Comparison of ENCODE assay signal across 8 cellular contexts in genomic region chr10:102743588-102744373, GRCh38. TPM values are rescaled to one million over a fixed set of nuclear protein-coding genes. Genes with fewer than 3 reads are reported as not detected.
DNase-seq lines count a peak whose midpoint lies in the region; ATAC-seq and TF ChIP-seq lines count a peak whose summit lies in the region.

WBP1L (plus strand) TSS chr10:102743948; CDS start chr10:102744054, 106 bp downstream.

- H3K4me3 ChIP-seq in cardiac fibroblast (replicated peaks in 1 of 2; ENCODE audit: low read depth in 2 of 2, low read length in 2 of 2) (peak within 1 kb of the TSS; percentile 98 to 99), smooth muscle cell (peak within 1 kb of the TSS; percentile 69)

- POLR2A ChIA-PET in WTC11 (lab: Charles Lee) = interaction anchor here (0.6 to 1.6 kb wide), 4 partner anchors 30 to 663 kb away, joined by 3 to 7 read pairs (median 4); partner anchors contain the start of genes ARL3 and SFXN2

- DNase-seq in AG08395 (ENCODE audit: low spot score) (peak; percentile 98), NCI-H226 (peak; percentile 98), WTC11 (ENCODE audit: low spot score) (peak; percentile 93), cardiac fibroblast (ENCODE audit: low read depth in 2 of 2) (peak; percentile 100), iPS-NIHi7 (ENCODE audit: extremely low spot score) (peak; percentile 96), smooth muscle cell (lab: John Stamatoyannopoulos, UW; ENCODE audit: unreplicated experiment) (peak; percentile 93)

- peak within 1 kb of the TSS; percentile 3 for H3K27ac ChIP-seq in smooth muscle cell (ENCODE audit: low read depth)

- H3K4me1 ChIP-seq in smooth muscle cell (ENCODE audit: low read depth) = peaks cover 15% of the 10 kb centered on the region

- H3K4me3 Mint-ChIP-seq in WTC11 = peak within 1 kb of the TSS; percentile 98

- no peaks in the 10 kb centered on the region for H3K36me3 Mint-ChIP-seq in WTC11

- H3K79me2 ChIP-seq in smooth muscle cell (ENCODE audit: low read depth) = peaks cover 43% of the 10 kb centered on the region

- H3F3A ChIP-seq in smooth muscle cell (ENCODE audit: low read depth) = peaks cover 5% of the 10 kb centered on the region

- CTCF ChIA-PET in WTC11 (lab: Charles Lee) = interaction anchor here (0.7 to 1.7 kb wide), 8 partner anchors 9 to 574 kb away, joined by 3 to 11 read pairs (median 4); partner anchors contain the start of genes ARL3 and SFXN2

- peak within 1 kb of the TSS; percentile 64 for H3K9ac ChIP-seq in smooth muscle cell (ENCODE audit: low read depth)

- peak within 1 kb of the TSS; percentile 97 for H2AFZ ChIP-seq in smooth muscle cell (ENCODE audit: low read depth)

- H3K27ac Mint-ChIP-seq in WTC11 = peak within 1 kb of the TSS; percentile 82

- H3K9me3 ChIP-seq in smooth muscle cell (replicated peaks; ENCODE audit: low read depth) = no peaks in the 10 kb centered on the region

- peaks cover 45% of the 10 kb centered on the region for H3K4me1 Mint-ChIP-seq in WTC11

- H3K9me3 Mint-ChIP-seq in WTC11 = no peaks in the 10 kb centered on the region

- ATAC-seq in GM18909 (IDR thresholded peaks at IDR 0.05; ENCODE audit: poor library complexity, unreplicated experiment) = peak; percentile 96
- ATAC-seq in HG03175 (IDR thresholded peaks at IDR 0.05; ENCODE audit: unreplicated experiment) = peak; percentile 97
- peak; percentile 96 for ATAC-seq in WTC11

- under 1% methylated on average over 27 of the region's 37 CpGs for WGBS in smooth muscle cell (ENCODE audit: low lambda C conversion rate)

- H3K4me2 ChIP-seq in smooth muscle cell = peak within 1 kb of the TSS; percentile 99

- H3K36me3 ChIP-seq in smooth muscle cell (ENCODE audit: low read depth) = no peaks in the 10 kb centered on the region

- no peaks in the 10 kb centered on the region for H3K27me3 ChIP-seq in smooth muscle cell (ENCODE audit: low read depth)

- H3K27me3 Mint-ChIP-seq in WTC11 (ENCODE audit: low read depth) = peaks cover 12% of the 10 kb centered on the region

- TF ChIP-seq CTCF in WTC11 (IDR thresholded peaks at IDR 0.05) = no peak
- no peak for TF ChIP-seq CTCF in cardiac fibroblast (IDR thresholded peaks at IDR 0.05; ENCODE audit: low read depth, low read length)
- no peak for TF ChIP-seq CTCF in smooth muscle cell (IDR thresholded peaks at IDR 0.05; ENCODE audit: borderline replicate concordance, insufficient read depth, poor library complexity, severe bottlenecking)

- peaks cover 30% of the 10 kb centered on the region for H4K20me1 ChIP-seq in smooth muscle cell (ENCODE audit: low read depth)

TF ChIP-seq in WTC11, 78 proteins besides CTCF, POLR2A, EP300 and RAD21 (continues in another document):
- TF ChIP-seq SOX15 (CRISPR knock-in tag; IDR thresholded peaks at IDR 0.05) (no peak), SMAD3 (CRISPR knock-in tag; IDR thresholded peaks at IDR 0.05; ENCODE audit: borderline replicate concordance) (no peak), NR3C1 (CRISPR knock-in tag; conservative IDR thresholded peaks at IDR 0.05; ENCODE audit: low read depth) (no peak), ESRRA (CRISPR knock-in tag; IDR thresholded peaks at IDR 0.05; ENCODE audit: borderline replicate concordance) (no peak), MXD4 (CRISPR knock-in tag; IDR thresholded peaks at IDR 0.05; ENCODE audit: borderline replicate concordance) (no peak), ZNF671 (CRISPR knock-in tag; IDR thresholded peaks at IDR 0.05) (no peak), PRRX2 (CRISPR knock-in tag; IDR thresholded peaks at IDR 0.05) (0 out of 2 replicates have a peak, but pooled peaks have one; percentile 41), GRHL2 (CRISPR knock-in tag; IDR thresholded peaks at IDR 0.05; ENCODE audit: insufficient replicate concordance, severe bottlenecking) (no peak), TCF7 (CRISPR knock-in tag; IDR thresholded peaks at IDR 0.05; ENCODE audit: low read depth) (peak; percentile 64; the same call in 1 of the 2 replicates), MYBL2 (CRISPR knock-in tag; IDR thresholded peaks at IDR 0.05) (0 out of 2 replicates have a peak, but pooled peaks have one; percentile 43), GABPB1 (CRISPR knock-in tag; IDR thresholded peaks at IDR 0.05) (peak; percentile 45; the same call in 1 of the 2 replicates), ETV6 (CRISPR knock-in tag; IDR thresholded peaks at IDR 0.05) (peak; percentile 91), ATF3 (CRISPR knock-in tag; conservative IDR thresholded peaks at IDR 0.05) (0 out of 2 replicates have a peak, but pooled peaks have one; percentile 37), RELA (CRISPR knock-in tag; IDR thresholded peaks at IDR 0.05; ENCODE audit: borderline replicate concordance) (no peak), ZNF423 (CRISPR knock-in tag; IDR thresholded peaks at IDR 0.05) (no peak), ZNF317 (CRISPR knock-in tag; IDR thresholded peaks at IDR 0.05; ENCODE audit: borderline replicate concordance, low read depth) (no peak), E2F4 (CRISPR knock-in tag; IDR thresholded peaks at IDR 0.05; ENCODE audit: borderline replicate concordance, low read depth) (no peak), IRF1 (CRISPR knock-in tag; IDR thresholded peaks at IDR 0.05) (no peak), ZBTB43 (CRISPR knock-in tag; IDR thresholded peaks at IDR 0.05) (no peak), FOXK1 (CRISPR knock-in tag; IDR thresholded peaks at IDR 0.05) (0 out of 2 replicates have a peak, but pooled peaks have one; percentile 17), IRF2 (CRISPR knock-in tag; IDR thresholded peaks at IDR 0.05; ENCODE audit: borderline replicate concordance, low read depth) (no peak; the same call in 1 of the 2 replicates), E2F5 (CRISPR knock-in tag; IDR thresholded peaks at IDR 0.05) (no peak), ZNF232 (CRISPR knock-in tag; IDR thresholded peaks at IDR 0.05) (no peak), CREB1 (CRISPR knock-in tag; IDR thresholded peaks at IDR 0.05) (no peak), NR2C2 (CRISPR knock-in tag; IDR thresholded peaks at IDR 0.05) (no peak), FOXJ3 (CRISPR knock-in tag; IDR thresholded peaks at IDR 0.05; ENCODE audit: borderline replicate concordance) (no peak), ATF6 (CRISPR knock-in tag; IDR thresholded peaks at IDR 0.05) (no peak)

RNA-seq across cellular contexts. Expression of gene WBP1L, which starts in this region (rescaled TPM):
- total RNA-seq in WTC11 (2021) (25.9 to 26.8 TPM (median 26.4 TPM) in 3 replicates), smooth muscle cell (33.9 and 45.3 TPM in 2 replicates)
- 18.0 and 18.2 TPM in 2 replicates for polyA plus RNA-seq in smooth muscle cell

Comparison
In these comparisons a context has a peak if more than half of its experiments do, and no peak if none do; other contexts are left out.
1. Peak in every context shown above with its lines: DNase-seq, ATAC-seq, H3K4me3 ChIP-seq and H3K27ac ChIP-seq.